In the genomic region with DNA sequence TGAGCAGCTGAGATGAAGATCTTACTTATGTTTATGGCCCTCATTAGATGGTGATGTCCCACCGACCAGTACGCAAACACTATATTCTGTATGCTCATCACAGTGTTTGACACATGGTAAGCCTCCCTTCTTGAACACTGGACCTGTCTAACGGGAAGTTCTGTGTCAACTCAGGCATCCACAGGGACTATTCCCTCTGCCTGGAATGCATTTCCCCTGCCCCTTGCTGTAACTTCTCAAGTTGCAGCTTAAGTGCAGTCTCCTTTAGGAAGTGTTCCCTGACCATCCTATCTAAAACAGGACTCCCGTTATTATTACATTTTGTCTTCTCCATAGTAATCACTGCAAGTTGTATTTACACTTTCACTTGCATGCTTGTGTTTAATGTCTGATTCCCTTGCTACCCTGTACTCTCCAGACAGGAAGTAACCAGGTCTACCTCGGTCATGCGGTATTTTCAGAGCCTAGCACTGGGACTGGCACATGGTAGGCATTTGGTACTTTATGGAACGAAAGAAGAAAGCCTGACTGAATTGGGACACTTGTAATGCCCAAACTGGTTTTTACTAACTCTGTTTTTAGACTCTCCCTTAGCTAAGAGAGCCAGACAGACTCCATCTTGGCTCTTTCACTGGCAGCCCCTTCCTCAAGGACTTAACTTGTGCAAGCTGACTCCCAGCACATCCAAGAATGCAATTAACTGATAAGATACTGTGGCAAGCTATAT, we compare ENCODE assay signal across 1 cellular context.
TF ChIP-seq lines count a peak whose summit lies in the region.

No MANE protein-coding gene starts in this region.

TF ChIP-seq in K562, 482 proteins besides CTCF, POLR2A, EP300 and RAD21 (continued from another document and continues in another):
- TF ChIP-seq, protein P1, sequence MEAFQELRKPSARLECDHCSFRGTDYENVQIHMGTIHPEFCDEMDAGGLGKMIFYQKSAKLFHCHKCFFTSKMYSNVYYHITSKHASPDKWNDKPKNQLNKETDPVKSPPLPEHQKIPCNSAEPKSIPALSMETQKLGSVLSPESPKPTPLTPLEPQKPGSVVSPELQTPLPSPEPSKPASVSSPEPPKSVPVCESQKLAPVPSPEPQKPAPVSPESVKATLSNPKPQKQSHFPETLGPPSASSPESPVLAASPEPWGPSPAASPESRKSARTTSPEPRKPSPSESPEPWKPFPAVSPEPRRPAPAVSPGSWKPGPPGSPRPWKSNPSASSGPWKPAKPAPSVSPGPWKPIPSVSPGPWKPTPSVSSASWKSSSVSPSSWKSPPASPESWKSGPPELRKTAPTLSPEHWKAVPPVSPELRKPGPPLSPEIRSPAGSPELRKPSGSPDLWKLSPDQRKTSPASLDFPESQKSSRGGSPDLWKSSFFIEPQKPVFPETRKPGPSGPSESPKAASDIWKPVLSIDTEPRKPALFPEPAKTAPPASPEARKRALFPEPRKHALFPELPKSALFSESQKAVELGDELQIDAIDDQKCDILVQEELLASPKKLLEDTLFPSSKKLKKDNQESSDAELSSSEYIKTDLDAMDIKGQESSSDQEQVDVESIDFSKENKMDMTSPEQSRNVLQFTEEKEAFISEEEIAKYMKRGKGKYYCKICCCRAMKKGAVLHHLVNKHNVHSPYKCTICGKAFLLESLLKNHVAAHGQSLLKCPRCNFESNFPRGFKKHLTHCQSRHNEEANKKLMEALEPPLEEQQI (IDR thresholded peaks at IDR 0.05): no peak
- no peak for TF ChIP-seq NR2C2 (CRISPR knock-in tag; IDR thresholded peaks at IDR 0.05)
- TF ChIP-seq NR2C2 (tag; IDR thresholded peaks at IDR 0.05): no peak
- 0 out of 2 replicates have a peak, but pooled peaks have one; percentile 28 for TF ChIP-seq ZNF707 (CRISPR knock-in tag; conservative IDR thresholded peaks at IDR 0.05)
- peak; percentile 90 for TF ChIP-seq ERF (CRISPR knock-in tag; IDR thresholded peaks at IDR 0.05)
- peak; percentile 87 for TF ChIP-seq CXXC5 (CRISPR knock-in tag; IDR thresholded peaks at IDR 0.05)
- TF ChIP-seq, protein P2, sequence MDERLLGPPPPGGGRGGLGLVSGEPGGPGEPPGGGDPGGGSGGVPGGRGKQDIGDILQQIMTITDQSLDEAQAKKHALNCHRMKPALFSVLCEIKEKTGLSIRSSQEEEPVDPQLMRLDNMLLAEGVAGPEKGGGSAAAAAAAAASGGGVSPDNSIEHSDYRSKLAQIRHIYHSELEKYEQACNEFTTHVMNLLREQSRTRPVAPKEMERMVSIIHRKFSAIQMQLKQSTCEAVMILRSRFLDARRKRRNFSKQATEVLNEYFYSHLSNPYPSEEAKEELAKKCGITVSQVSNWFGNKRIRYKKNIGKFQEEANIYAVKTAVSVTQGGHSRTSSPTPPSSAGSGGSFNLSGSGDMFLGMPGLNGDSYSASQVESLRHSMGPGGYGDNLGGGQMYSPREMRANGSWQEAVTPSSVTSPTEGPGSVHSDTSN (CRISPR knock-in tag; IDR thresholded peaks at IDR 0.05; ENCODE audit: low read depth): no peak
- TF ChIP-seq, protein P2 (tag; conservative IDR thresholded peaks at IDR 0.05; ENCODE audit: low read depth): peak; percentile 36; the same call in 1 of the 2 replicates
- TF ChIP-seq ZBTB17 (CRISPR knock-in tag; IDR thresholded peaks at IDR 0.05): peak; percentile 87
- TF ChIP-seq, protein P3, sequence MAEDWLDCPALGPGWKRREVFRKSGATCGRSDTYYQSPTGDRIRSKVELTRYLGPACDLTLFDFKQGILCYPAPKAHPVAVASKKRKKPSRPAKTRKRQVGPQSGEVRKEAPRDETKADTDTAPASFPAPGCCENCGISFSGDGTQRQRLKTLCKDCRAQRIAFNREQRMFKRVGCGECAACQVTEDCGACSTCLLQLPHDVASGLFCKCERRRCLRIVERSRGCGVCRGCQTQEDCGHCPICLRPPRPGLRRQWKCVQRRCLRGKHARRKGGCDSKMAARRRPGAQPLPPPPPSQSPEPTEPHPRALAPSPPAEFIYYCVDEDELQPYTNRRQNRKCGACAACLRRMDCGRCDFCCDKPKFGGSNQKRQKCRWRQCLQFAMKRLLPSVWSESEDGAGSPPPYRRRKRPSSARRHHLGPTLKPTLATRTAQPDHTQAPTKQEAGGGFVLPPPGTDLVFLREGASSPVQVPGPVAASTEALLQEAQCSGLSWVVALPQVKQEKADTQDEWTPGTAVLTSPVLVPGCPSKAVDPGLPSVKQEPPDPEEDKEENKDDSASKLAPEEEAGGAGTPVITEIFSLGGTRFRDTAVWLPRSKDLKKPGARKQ (CRISPR knock-in tag; IDR thresholded peaks at IDR 0.05): 0 out of 2 replicates have a peak, but pooled peaks have one; percentile 30
- TF ChIP-seq NR4A1 (CRISPR knock-in tag; IDR thresholded peaks at IDR 0.05): peak; percentile 87; the same call in 1 of the 2 replicates
- peak; percentile 97 for TF ChIP-seq NR4A1 (tag; IDR thresholded peaks at IDR 0.05)
- TF ChIP-seq NFXL1 (CRISPR knock-in tag; IDR thresholded peaks at IDR 0.05): peak; percentile 77; the same call in 1 of the 2 replicates
- peak; percentile 90 for TF ChIP-seq BCL6 (CRISPR knock-in tag; IDR thresholded peaks at IDR 0.05)
- 0 out of 2 replicates have a peak, but pooled peaks have one; percentile 29 for TF ChIP-seq ZNF57 (CRISPR knock-in tag; IDR thresholded peaks at IDR 0.05)
- 0 out of 2 replicates have a peak, but pooled peaks have one; percentile 72 for TF ChIP-seq ZNF347 (CRISPR knock-in tag; IDR thresholded peaks at IDR 0.05; ENCODE audit: low read depth)
- TF ChIP-seq ZNF79 (CRISPR knock-in tag; IDR thresholded peaks at IDR 0.05; ENCODE audit: low read depth): peak; percentile 72; the same call in 1 of the 2 replicates
- TF ChIP-seq ZNF76 (CRISPR knock-in tag; IDR thresholded peaks at IDR 0.05; ENCODE audit: borderline replicate concordance): peak; percentile 88; the same call in 1 of the 2 replicates
- TF ChIP-seq ZNF165 (CRISPR knock-in tag; IDR thresholded peaks at IDR 0.05; ENCODE audit: borderline replicate concordance): peak; percentile 81; the same call in 1 of the 2 replicates
- TF ChIP-seq ZNF134 (CRISPR knock-in tag; conservative IDR thresholded peaks at IDR 0.05): peak; percentile 53; the same call in 1 of the 2 replicates
- 0 out of 2 replicates have a peak, but pooled peaks have one; percentile 70 for TF ChIP-seq ZKSCAN3 (CRISPR knock-in tag; IDR thresholded peaks at IDR 0.05)
- TF ChIP-seq L3MBTL2 (IDR thresholded peaks at IDR 0.05): no peak
- TF ChIP-seq, protein P4, sequence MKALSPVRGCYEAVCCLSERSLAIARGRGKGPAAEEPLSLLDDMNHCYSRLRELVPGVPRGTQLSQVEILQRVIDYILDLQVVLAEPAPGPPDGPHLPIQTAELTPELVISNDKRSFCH (CRISPR knock-in tag; IDR thresholded peaks at IDR 0.05): no peak
- TF ChIP-seq, protein P4 (tag; IDR thresholded peaks at IDR 0.05): peak; percentile 98
- peak; percentile 95 for TF ChIP-seq SMAD4 (CRISPR knock-in tag; conservative IDR thresholded peaks at IDR 0.05)
- TF ChIP-seq ZNF695 (CRISPR knock-in tag; IDR thresholded peaks at IDR 0.05): 0 out of 2 replicates have a peak, but pooled peaks have one; percentile 36
- TF ChIP-seq, protein P5, sequence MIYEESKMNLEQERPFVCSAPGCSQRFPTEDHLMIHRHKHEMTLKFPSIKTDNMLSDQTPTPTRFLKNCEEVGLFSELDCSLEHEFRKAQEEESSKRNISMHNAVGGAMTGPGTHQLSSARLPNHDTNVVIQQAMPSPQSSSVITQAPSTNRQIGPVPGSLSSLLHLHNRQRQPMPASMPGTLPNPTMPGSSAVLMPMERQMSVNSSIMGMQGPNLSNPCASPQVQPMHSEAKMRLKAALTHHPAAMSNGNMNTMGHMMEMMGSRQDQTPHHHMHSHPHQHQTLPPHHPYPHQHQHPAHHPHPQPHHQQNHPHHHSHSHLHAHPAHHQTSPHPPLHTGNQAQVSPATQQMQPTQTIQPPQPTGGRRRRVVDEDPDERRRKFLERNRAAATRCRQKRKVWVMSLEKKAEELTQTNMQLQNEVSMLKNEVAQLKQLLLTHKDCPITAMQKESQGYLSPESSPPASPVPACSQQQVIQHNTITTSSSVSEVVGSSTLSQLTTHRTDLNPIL (CRISPR knock-in tag; IDR thresholded peaks at IDR 0.05): peak; percentile 74; the same call in 1 of the 2 replicates
- peak; percentile 91 for TF ChIP-seq PTRF (tag; IDR thresholded peaks at IDR 0.05)
- no peak for TF ChIP-seq ATF1 (CRISPR knock-in tag; IDR thresholded peaks at IDR 0.05)
- TF ChIP-seq ATF1 (tag; IDR thresholded peaks at IDR 0.05): 0 out of 2 replicates have a peak, but pooled peaks have one; percentile 18
- TF ChIP-seq NFRKB (IDR thresholded peaks at IDR 0.05; ENCODE audit: low read depth): no peak
- peak; percentile 93 for TF ChIP-seq ZNF583 (CRISPR knock-in tag; IDR thresholded peaks at IDR 0.05)
- no peak for TF ChIP-seq TGIF2 (CRISPR knock-in tag; IDR thresholded peaks at IDR 0.05)
- TF ChIP-seq, protein P6, sequence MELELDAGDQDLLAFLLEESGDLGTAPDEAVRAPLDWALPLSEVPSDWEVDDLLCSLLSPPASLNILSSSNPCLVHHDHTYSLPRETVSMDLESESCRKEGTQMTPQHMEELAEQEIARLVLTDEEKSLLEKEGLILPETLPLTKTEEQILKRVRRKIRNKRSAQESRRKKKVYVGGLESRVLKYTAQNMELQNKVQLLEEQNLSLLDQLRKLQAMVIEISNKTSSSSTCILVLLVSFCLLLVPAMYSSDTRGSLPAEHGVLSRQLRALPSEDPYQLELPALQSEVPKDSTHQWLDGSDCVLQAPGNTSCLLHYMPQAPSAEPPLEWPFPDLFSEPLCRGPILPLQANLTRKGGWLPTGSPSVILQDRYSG (tag; conservative IDR thresholded peaks at IDR 0.05; ENCODE audit: low read depth): peak; percentile 92
- TF ChIP-seq ZNF316 (IDR thresholded peaks at IDR 0.05): no peak
- TF ChIP-seq HIVEP1 (CRISPR knock-in tag; IDR thresholded peaks at IDR 0.05): peak; percentile 85
- TF ChIP-seq, protein P7, sequence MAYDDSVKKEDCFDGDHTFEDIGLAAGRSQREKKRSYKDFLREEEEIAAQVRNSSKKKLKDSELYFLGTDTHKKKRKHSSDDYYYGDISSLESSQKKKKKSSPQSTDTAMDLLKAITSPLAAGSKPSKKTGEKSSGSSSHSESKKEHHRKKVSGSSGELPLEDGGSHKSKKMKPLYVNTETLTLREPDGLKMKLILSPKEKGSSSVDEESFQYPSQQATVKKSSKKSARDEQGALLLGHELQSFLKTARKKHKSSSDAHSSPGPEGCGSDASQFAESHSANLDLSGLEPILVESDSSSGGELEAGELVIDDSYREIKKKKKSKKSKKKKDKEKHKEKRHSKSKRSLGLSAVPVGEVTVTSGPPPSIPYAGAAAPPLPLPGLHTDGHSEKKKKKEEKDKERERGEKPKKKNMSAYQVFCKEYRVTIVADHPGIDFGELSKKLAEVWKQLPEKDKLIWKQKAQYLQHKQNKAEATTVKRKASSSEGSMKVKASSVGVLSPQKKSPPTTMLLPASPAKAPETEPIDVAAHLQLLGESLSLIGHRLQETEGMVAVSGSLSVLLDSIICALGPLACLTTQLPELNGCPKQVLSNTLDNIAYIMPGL (CRISPR knock-in tag; IDR thresholded peaks at IDR 0.05): no peak
- peak; percentile 98 for TF ChIP-seq DMBX1 (CRISPR knock-in tag; IDR thresholded peaks at IDR 0.05; ENCODE audit: borderline replicate concordance)
- TF ChIP-seq, protein P8, sequence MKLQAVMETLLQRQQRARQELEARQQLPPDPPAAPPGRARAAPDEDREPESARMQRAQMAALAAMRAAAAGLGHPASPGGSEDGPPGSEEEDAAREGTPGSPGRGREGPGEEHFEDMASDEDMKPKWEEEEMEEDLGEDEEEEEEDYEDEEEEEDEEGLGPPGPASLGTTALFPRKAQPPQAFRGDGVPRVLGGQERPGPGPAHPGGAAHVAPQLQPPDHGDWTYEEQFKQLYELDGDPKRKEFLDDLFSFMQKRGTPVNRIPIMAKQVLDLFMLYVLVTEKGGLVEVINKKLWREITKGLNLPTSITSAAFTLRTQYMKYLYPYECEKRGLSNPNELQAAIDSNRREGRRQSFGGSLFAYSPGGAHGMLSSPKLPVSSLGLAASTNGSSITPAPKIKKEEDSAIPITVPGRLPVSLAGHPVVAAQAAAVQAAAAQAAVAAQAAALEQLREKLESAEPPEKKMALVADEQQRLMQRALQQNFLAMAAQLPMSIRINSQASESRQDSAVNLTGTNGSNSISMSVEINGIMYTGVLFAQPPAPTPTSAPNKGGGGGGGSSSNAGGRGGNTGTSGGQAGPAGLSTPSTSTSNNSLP (IDR thresholded peaks at IDR 0.05; ENCODE audit: borderline replicate concordance, low read depth, low read length): no peak
- no peak for TF ChIP-seq POLR2AphosphoS5 (IDR thresholded peaks at IDR 0.05; ENCODE audit: control insufficient read depth, insufficient read depth, low read depth, low read length)
- TF ChIP-seq, protein P9, sequence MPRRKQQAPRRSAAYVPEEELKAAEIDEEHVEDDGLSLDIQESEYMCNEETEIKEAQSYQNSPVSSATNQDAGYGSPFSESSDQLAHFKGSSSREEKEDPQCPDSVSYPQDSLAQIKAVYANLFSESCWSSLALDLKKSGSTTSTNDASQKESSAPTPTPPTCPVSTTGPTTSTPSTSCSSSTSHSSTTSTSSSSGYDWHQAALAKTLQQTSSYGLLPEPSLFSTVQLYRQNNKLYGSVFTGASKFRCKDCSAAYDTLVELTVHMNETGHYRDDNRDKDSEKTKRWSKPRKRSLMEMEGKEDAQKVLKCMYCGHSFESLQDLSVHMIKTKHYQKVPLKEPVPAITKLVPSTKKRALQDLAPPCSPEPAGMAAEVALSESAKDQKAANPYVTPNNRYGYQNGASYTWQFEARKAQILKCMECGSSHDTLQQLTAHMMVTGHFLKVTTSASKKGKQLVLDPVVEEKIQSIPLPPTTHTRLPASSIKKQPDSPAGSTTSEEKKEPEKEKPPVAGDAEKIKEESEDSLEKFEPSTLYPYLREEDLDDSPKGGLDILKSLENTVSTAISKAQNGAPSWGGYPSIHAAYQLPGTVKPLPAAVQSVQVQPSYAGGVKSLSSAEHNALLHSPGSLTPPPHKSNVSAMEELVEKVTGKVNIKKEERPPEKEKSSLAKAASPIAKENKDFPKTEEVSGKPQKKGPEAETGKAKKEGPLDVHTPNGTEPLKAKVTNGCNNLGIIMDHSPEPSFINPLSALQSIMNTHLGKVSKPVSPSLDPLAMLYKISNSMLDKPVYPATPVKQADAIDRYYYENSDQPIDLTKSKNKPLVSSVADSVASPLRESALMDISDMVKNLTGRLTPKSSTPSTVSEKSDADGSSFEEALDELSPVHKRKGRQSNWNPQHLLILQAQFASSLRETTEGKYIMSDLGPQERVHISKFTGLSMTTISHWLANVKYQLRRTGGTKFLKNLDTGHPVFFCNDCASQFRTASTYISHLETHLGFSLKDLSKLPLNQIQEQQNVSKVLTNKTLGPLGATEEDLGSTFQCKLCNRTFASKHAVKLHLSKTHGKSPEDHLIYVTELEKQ (CRISPR knock-in tag; IDR thresholded peaks at IDR 0.05): peak; percentile 87; the same call in 1 of the 2 replicates
